12 cellular contexts compared by ENCODE assay signal in the genomic region with DNA sequence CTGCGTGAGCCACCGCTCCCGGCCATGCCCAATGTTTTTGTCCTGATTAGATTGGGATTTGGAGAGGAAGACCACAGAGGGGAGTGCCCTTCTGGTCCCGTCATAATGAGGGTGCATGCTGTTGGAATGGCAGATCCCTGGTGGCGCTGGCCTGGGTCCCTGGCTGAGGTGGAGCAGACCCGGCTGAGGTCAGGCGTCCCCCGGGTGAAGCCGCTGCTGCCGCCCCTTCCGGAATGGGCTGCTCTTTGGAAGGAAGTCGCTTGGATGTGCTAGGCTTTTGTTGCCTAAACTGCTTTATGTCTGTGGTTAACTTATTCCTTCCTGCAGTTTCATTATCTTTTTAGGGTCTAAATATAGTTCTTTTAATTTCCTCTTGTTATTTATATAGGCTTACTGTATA.
A peak's percentile ranks its signal among the peaks of the same experiment; 100 is the strongest.
DNase-seq lines count a peak whose midpoint lies in the region; ATAC-seq lines count a peak whose summit lies in the region.
"Had no signal": no experiment of that assay in that cellular context is flagged by ENCODE, and none has a peak within 500 bp of the region (broad histone marks: within the 10 kb centered on the region; RNA-seq: fewer than 3 reads in every experiment).

No MANE protein-coding gene starts in this region.

- H3K9me3 Mint-ChIP-seq in CD4-positive, CD25-positive, alpha-beta regulatory T cell = no peaks in the 10 kb centered on the region
- H3K9me3 Mint-ChIP-seq in activated CD8-positive, alpha-beta T cell treated with anti-CD3 and anti-CD28 coated beads, Interleukin-2, amount 10 ng/mL, durations not matched to agents 7 days and 5 days (ENCODE audit: insufficient read depth) = no peaks in the 10 kb centered on the region
- H3K9me3 Mint-ChIP-seq in naive B cell = peaks cover 0 to 3% (median 0%) of the 10 kb centered on the region in 7 donors

- POLR2A ChIA-PET in activated CD8-positive, alpha-beta T cell treated with anti-CD3 and anti-CD28 coated beads, Interleukin-2, amount 10 ng/mL, durations not matched to agents 7 days and 5 days (lab: Charles Lee) = interaction anchor here (0.6 to 1.5 kb wide), 3 partner anchors 15 to 70 kb away, joined by 3 to 5 read pairs (median 5); no protein-coding TSS in a partner anchor

- H3K4me3 ChIP-seq in CD4-positive, CD25-positive, alpha-beta regulatory T cell (ENCODE audit: low read depth, low read length) = peak overlapping the region; percentile 44
- H3K4me3 ChIP-seq: HAP-1 had no signal

- H3K36me3 Mint-ChIP-seq in CD4-positive, CD25-positive, alpha-beta regulatory T cell = peaks cover 12% of the 10 kb centered on the region
- peaks cover 42% of the 10 kb centered on the region for H3K36me3 Mint-ChIP-seq in activated CD8-positive, alpha-beta T cell treated with anti-CD3 and anti-CD28 coated beads, Interleukin-2, amount 10 ng/mL, durations not matched to agents 7 days and 5 days (ENCODE audit: low read depth)
- H3K36me3 Mint-ChIP-seq in naive B cell = peaks cover 5 to 7% of the 10 kb centered on the region in 2 donors

- no peaks in the 10 kb centered on the region for H3K27me3 ChIP-seq in CD4-positive, CD25-positive, alpha-beta regulatory T cell (ENCODE audit: control insufficient read depth, insufficient read depth, low read length)

- no peak for ATAC-seq in CD4-positive, CD25-positive, alpha-beta regulatory T cell (ENCODE audit: low read depth in 2 of 2)
- peak; percentile 68 for ATAC-seq in activated CD8-positive, alpha-beta T cell treated with anti-CD3 and anti-CD28 coated beads, Interleukin-2, amount 10 ng/mL, durations not matched to agents 7 days and 5 days
- peak; percentile 41 to 62 for ATAC-seq in naive B cell (ENCODE audit: low read depth in 2 of 2)

- DNase-seq in CD4-positive, CD25-positive, alpha-beta regulatory T cell = peak in 1 of 3 donors; percentile 64
- peak; percentile 60 for DNase-seq in activated CD8-positive, alpha-beta T cell treated with anti-CD3 and anti-CD28 coated beads, Interleukin-2, amount 10 ng/mL, durations not matched to agents 7 days and 5 days
- peak; percentile 25 for DNase-seq in naive B cell
- DNase-seq in NCI-H69 (lab: John Stamatoyannopoulos, UW) = no peak
- DNase-seq in islet precursor cell = no peak
- no peak for DNase-seq in stimulated activated CD8-positive, alpha-beta memory T cell treated with anti-CD3 and anti-CD28 coated beads, Interleukin-4, amount 100 ng/mL, for 48 hours
- DNase-seq in NCI-H2081 (lab: John Stamatoyannopoulos, UW) = no peak
- DNase-seq: Karpas-422, NCI-H526 treated with DMSO at 0.1 percent for 48 hours, small intestine had no signal

- peaks cover 27% of the 10 kb centered on the region for H3K4me1 ChIP-seq in CD4-positive, CD25-positive, alpha-beta regulatory T cell (ENCODE audit: control insufficient read depth, insufficient read depth, low read length, poor library complexity, severe bottlenecking)
- H3K4me1 ChIP-seq: HAP-1 had no signal

- H3K27ac Mint-ChIP-seq in CD4-positive, CD25-positive, alpha-beta regulatory T cell = peak overlapping the region; percentile 42 to 77 (median 75)
- H3K27ac Mint-ChIP-seq in activated CD8-positive, alpha-beta T cell treated with anti-CD3 and anti-CD28 coated beads, Interleukin-2, amount 10 ng/mL, durations not matched to agents 7 days and 5 days = peak overlapping the region; percentile 85
- peak overlapping the region in 4 of 6 donors; percentile 65 to 88 (median 73) for H3K27ac Mint-ChIP-seq in naive B cell

- H3K9me3 ChIP-seq in CD4-positive, CD25-positive, alpha-beta regulatory T cell (ENCODE audit: control insufficient read depth in 2 of 2, low read length in 2 of 2) = no peaks in the 10 kb centered on the region
- no peaks in the 10 kb centered on the region for H3K9me3 ChIP-seq in KOPT-K1 (ENCODE audit: insufficient read depth, low read length, poor library complexity, severe bottlenecking)
- H3K9me3 ChIP-seq: HAP-1 had no signal

- CTCF ChIA-PET in activated CD8-positive, alpha-beta T cell treated with anti-CD3 and anti-CD28 coated beads, Interleukin-2, amount 10 ng/mL, durations not matched to agents 7 days and 5 days (lab: Charles Lee) = interaction anchor here (1.3 to 2.1 kb wide), 4 partner anchors 9 to 28 kb away, joined by 3 to 5 read pairs (median 4); no protein-coding TSS in a partner anchor

- H3K27ac ChIP-seq in CD4-positive, CD25-positive, alpha-beta regulatory T cell (ENCODE audit: insufficient read depth, low read length, poor library complexity, severe bottlenecking) = no peak overlapping the region
- H3K27ac ChIP-seq in KOPT-K1 (ENCODE audit: low read depth, low read length, poor library complexity, severe bottlenecking) = peak overlapping the region; percentile 75

- H3K36me3 ChIP-seq in CD4-positive, CD25-positive, alpha-beta regulatory T cell (ENCODE audit: control insufficient read depth, insufficient read depth, low read length) = no peaks in the 10 kb centered on the region
- peaks cover 31% of the 10 kb centered on the region for H3K36me3 ChIP-seq in KOPT-K1 (ENCODE audit: insufficient read depth, low read length)
- H3K36me3 ChIP-seq: HAP-1 had no signal

- H3K4me3 Mint-ChIP-seq in CD4-positive, CD25-positive, alpha-beta regulatory T cell = peak overlapping the region in 3 of 4 donors; percentile 49 to 82 (median 68)
- peak overlapping the region; percentile 57 for H3K4me3 Mint-ChIP-seq in activated CD8-positive, alpha-beta T cell treated with anti-CD3 and anti-CD28 coated beads, Interleukin-2, amount 10 ng/mL, durations not matched to agents 7 days and 5 days
- peak overlapping the region; percentile 53 to 86 (median 76) for H3K4me3 Mint-ChIP-seq in naive B cell

- no peaks in the 10 kb centered on the region for H3K27me3 Mint-ChIP-seq in CD4-positive, CD25-positive, alpha-beta regulatory T cell
- no peaks in the 10 kb centered on the region for H3K27me3 Mint-ChIP-seq in activated CD8-positive, alpha-beta T cell treated with anti-CD3 and anti-CD28 coated beads, Interleukin-2, amount 10 ng/mL, durations not matched to agents 7 days and 5 days (ENCODE audit: low read depth)
- H3K27me3 Mint-ChIP-seq in naive B cell = no peaks in the 10 kb centered on the region

- peaks cover 22 to 51% (median 29%) of the 10 kb centered on the region in 4 donors for H3K4me1 Mint-ChIP-seq in CD4-positive, CD25-positive, alpha-beta regulatory T cell
- H3K4me1 Mint-ChIP-seq in activated CD8-positive, alpha-beta T cell treated with anti-CD3 and anti-CD28 coated beads, Interleukin-2, amount 10 ng/mL, durations not matched to agents 7 days and 5 days (ENCODE audit: low read depth) = peaks cover 83% of the 10 kb centered on the region
- H3K4me1 Mint-ChIP-seq in naive B cell = peaks cover 18 to 53% (median 46%) of the 10 kb centered on the region in 3 donors

Comparison
In these comparisons a context has a peak if more than half of its experiments do, and no peak if none do; other contexts are left out.
1. ATAC-seq: peak in activated CD8-positive, alpha-beta T cell treated with anti-CD3 and anti-CD28 coated beads, Interleukin-2, amount 10 ng/mL, durations not matched to agents 7 days and 5 days (single experiment) and naive B cell (2 of 2); none in CD4-positive, CD25-positive, alpha-beta regulatory T cell (0 of 2).
2. DNase-seq: peak in activated CD8-positive, alpha-beta T cell treated with anti-CD3 and anti-CD28 coated beads, Interleukin-2, amount 10 ng/mL, durations not matched to agents 7 days and 5 days (single experiment) and naive B cell (single experiment); none in NCI-H69 (single experiment), islet precursor cell (single experiment), stimulated activated CD8-positive, alpha-beta memory T cell treated with anti-CD3 and anti-CD28 coated beads, Interleukin-4, amount 100 ng/mL, for 48 hours (single experiment) and NCI-H2081 (0 of 2).
3. Peak in every context shown above with its lines, with median percentiles within 50 percentile points of each other: H3K27ac Mint-ChIP-seq and H3K4me3 Mint-ChIP-seq.